24 cellular contexts compared by ENCODE assay signal in the genomic region with DNA sequence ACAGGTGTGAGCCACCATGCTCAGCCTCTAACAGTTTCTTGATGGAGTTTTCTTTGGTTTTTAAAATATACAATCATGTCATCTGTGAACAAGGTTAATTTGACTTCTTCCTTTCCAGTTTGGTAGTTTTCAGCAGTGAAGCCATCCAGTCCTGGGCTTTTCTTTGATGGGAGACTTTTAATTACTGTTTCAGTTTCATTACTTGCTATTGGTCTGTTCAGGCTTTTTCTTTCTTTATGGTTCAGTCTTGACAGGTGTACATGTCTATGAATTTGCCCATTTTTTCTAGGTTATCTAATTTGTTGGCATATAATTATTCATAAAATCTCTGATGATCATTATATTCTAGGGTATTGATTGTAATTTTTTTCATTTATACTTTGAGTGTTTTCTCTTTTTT.
"Had no signal": no experiment of that assay in that cellular context is flagged by ENCODE, and none has a peak within 500 bp of the region (broad histone marks: within the 10 kb centered on the region; RNA-seq: fewer than 3 reads in every experiment).

No MANE protein-coding gene starts in this region.

- H3K27me3 ChIP-seq: adrenal gland, colonic mucosa, dorsolateral prefrontal cortex, esophagus muscularis mucosa, gastrocnemius medialis, right lobe of liver, stomach, suprapubic skin, tibial nerve had no signal

- H3K27ac ChIP-seq: adrenal gland, colonic mucosa, dorsolateral prefrontal cortex, right lobe of liver, skin epidermis, stomach, suprapubic skin, tibial nerve had no signal

- H3K9me3 Mint-ChIP-seq: central memory CD8-positive, alpha-beta T cell; effector memory CD8-positive, alpha-beta T cell; stimulated activated effector memory CD8-positive, alpha-beta T cell treated with anti-CD3 and anti-CD28 coated beads, Interleukin-12 subunit alpha, Interleukin-12 subunit beta, amount 100 ng/mL, for 72 hours had no signal

- H3K9me3 ChIP-seq: colonic mucosa, esophagus muscularis mucosa, gastrocnemius medialis, right lobe of liver, suprapubic skin had no signal

- H3K27ac Mint-ChIP-seq: activated naive CD8-positive, alpha-beta T cell; activated T-helper 2 cell treated with anti-CD3 and anti-CD28 coated beads, Interferon-gamma antibody, Interleukin-2, Interleukin-4, amounts not matched to agents 10 μg/mL and 5 μg/mL and 100 μg/mL, durations not matched to agents 14 hours and 24 hours and 36 hours; effector memory CD8-positive, alpha-beta T cell; T-helper 2 cell treated with Interferon-gamma antibody and Interleukin-4, amounts not matched to agents 5 μg/mL and 100 μg/mL, for 36 hours had no signal

- H3K4me3 ChIP-seq: adrenal gland, colonic mucosa, dorsolateral prefrontal cortex, esophagus muscularis mucosa, gastrocnemius medialis, right lobe of liver, skin epidermis, stomach, suprapubic skin, tibial nerve had no signal

- H3K4me1 ChIP-seq: colonic mucosa, suprapubic skin had no signal

- H3K27me3 Mint-ChIP-seq: activated naive CD8-positive, alpha-beta T cell; central memory CD8-positive, alpha-beta T cell; effector memory CD8-positive, alpha-beta T cell had no signal

- ATAC-seq: activated T-cell treated with anti-CD3 and anti-CD28 coated beads, Interleukin-2, amount 50 U/mL, for 4 hours; effector memory CD8-positive, alpha-beta T cell; stimulated activated effector memory CD8-positive, alpha-beta T cell treated with anti-CD3 and anti-CD28 coated beads, Interleukin-12 subunit alpha, Interleukin-12 subunit beta, amount 100 ng/mL, for 72 hours had no signal

- DNase-seq: activated CD4-positive, alpha-beta T cell treated with anti-CD3 and anti-CD28 coated beads, Interleukin-2, amount 50 U/mL, for 4 hours; activated CD8-positive, alpha-beta memory T cell treated with anti-CD3 and anti-CD28 coated beads, Interleukin-2, amount 50 U/mL, for 48 hours; activated naive CD4-positive, alpha-beta T cell; activated T-cell treated with anti-CD3 and anti-CD28 coated beads, Interleukin-2, amount 50 U/mL, for 4 hours; colonic mucosa; dorsolateral prefrontal cortex; effector memory CD8-positive, alpha-beta T cell; hypothalamus; left ventricle myocardium superior; nucleus accumbens; stimulated activated CD4-positive, alpha-beta T cell treated with anti-CD3 and anti-CD28 coated beads, Interleukin-1b, Interleukin-23, amount 100 ng/mL, for 48 hours; stomach had no signal

- H3K4me3 Mint-ChIP-seq: activated naive CD8-positive, alpha-beta T cell; activated T-cell treated with anti-CD3 and anti-CD28 coated beads, Interleukin-2, amount 50 U/mL, for 4 hours; central memory CD8-positive, alpha-beta T cell; effector memory CD8-positive, alpha-beta T cell; stimulated activated effector memory CD8-positive, alpha-beta T cell treated with anti-CD3 and anti-CD28 coated beads, Interleukin-12 subunit alpha, Interleukin-12 subunit beta, amount 100 ng/mL, for 72 hours; T-helper 2 cell treated with Interferon-gamma antibody and Interleukin-4, amounts not matched to agents 5 μg/mL and 100 μg/mL, for 36 hours had no signal

- H3K36me3 ChIP-seq: adrenal gland, colonic mucosa, gastrocnemius medialis had no signal
